Comparison of ENCODE assay signal across 1 cellular context in genomic region chr11:563066-563811, GRCh38.
TF ChIP-seq lines count a peak whose summit lies in the region.

No MANE protein-coding gene starts in this region.

TF ChIP-seq in K562, 482 proteins besides CTCF, POLR2A, EP300 and RAD21:
- TF ChIP-seq POLR2G (IDR thresholded peaks at IDR 0.05; ENCODE audit: low read depth, low read length) (peak; percentile 50; the same call in 1 of the 2 replicates), CBX8 (IDR thresholded peaks at IDR 0.05; ENCODE audit: borderline replicate concordance, extremely low read depth, low read depth, low read length, poor library complexity, severe bottlenecking) (no peak)
